In genomic region chr20:20426472-20426907, GRCh38 we compare ENCODE assay signal across 23 cellular contexts. TPM values are rescaled to one million over a fixed set of nuclear protein-coding genes. Genes with fewer than 3 reads are reported as not detected.
"Had no signal": no experiment of that assay in that cellular context is flagged by ENCODE, and none has a peak within 500 bp of the region (broad histone marks: within the 10 kb centered on the region; RNA-seq: fewer than 3 reads in every experiment).

No MANE protein-coding gene starts in this region.

- FAIRE-seq: astrocyte, kidney had no signal

- H3K4me3 Mint-ChIP-seq: activated T-cell treated with anti-CD3 and anti-CD28 coated beads, Interleukin-2, amount 50 U/mL, for 4 hours; nephron progenitor cell had no signal

- H3K27ac Mint-ChIP-seq: nephron progenitor cell had no signal

- H3K9me3 Mint-ChIP-seq: activated T-cell treated with anti-CD3 and anti-CD28 coated beads, Interleukin-2, amount 50 U/mL, for 4 hours; nephron progenitor cell had no signal

- H3K4me1 Mint-ChIP-seq: nephron progenitor cell had no signal

- DNase-seq: activated CD4-positive, alpha-beta T cell treated with anti-CD3 and anti-CD28 coated beads, Interleukin-2, amount 50 U/mL, for 4 hours; activated T-cell treated with anti-CD3 and anti-CD28 coated beads, Interleukin-2, amount 50 U/mL, for 4 hours; adrenal gland; effector CD4-positive, alpha-beta T cell; gastrocnemius medialis; heart left ventricle; kidney; midbrain; nephron progenitor cell; nucleus accumbens; stimulated activated CD4-positive, alpha-beta T cell treated with anti-CD3 and anti-CD28 coated beads, Interleukin-4, amount 100 ng/mL, for 1 hour; stimulated activated naive CD4-positive, alpha-beta T cell; T-helper 1 cell; T1000; trophoblast cell had no signal

- ATAC-seq: esophagus mucosa, sciatic nerve, SK-N-SH treated with all-trans-retinoic acid at 6 μM for 48 hours had no signal

RNA-seq across cellular contexts. Expression of gene INSM1, which starts 58.6 kb away (rescaled TPM):
- total RNA-seq: esophagus mucosa, gastrocnemius medialis, kidney, left lobe of liver, myocyte, sciatic nerve, smooth muscle cell, suprapubic skin had no signal
- polyA plus RNA-seq: heart left ventricle, smooth muscle cell had no signal
